ENCODE assay signal across 1 cellular context in the genomic region with DNA sequence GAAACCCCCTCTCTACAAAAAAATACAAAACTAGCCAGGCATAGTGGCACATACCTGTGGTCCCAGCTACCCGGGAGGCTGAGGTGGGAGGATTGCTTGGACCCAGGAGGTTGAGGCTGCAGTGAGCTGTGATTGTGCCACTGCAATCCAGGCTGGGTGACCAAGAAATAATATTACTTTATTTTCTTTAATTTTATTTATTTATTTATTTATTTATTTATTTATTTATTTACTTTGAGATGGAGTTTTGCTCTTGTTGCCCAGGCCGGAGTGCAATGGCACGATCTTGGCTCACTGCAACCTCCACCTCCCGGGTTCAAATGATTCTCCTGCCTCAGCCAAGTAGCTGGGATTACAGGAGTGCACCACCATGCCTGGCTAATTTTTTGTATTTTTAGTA.
TF ChIP-seq lines count a peak whose summit lies in the region.

No MANE protein-coding gene starts in this region.

TF ChIP-seq in HEK293, 187 proteins besides CTCF, POLR2A, EP300 and RAD21 (continued from another document):
- peak; percentile 34; the same call in 1 of the 2 replicates for TF ChIP-seq ZBTB11 (tag by site-specific recombination; conservative IDR thresholded peaks at IDR 0.05; ENCODE audit: low read depth)
